16 cellular contexts compared by ENCODE assay signal in genomic region chr7:38339953-38340819, GRCh38.
DNase-seq lines count a peak whose midpoint lies in the region; ATAC-seq and TF ChIP-seq lines count a peak whose summit lies in the region.
"Had no signal": no experiment of that assay in that cellular context is flagged by ENCODE, and none has a peak within 500 bp of the region (broad histone marks: within the 10 kb centered on the region; RNA-seq: fewer than 3 reads in every experiment).

No MANE protein-coding gene starts in this region.

- no peaks in the 10 kb centered on the region for H3K27me3 ChIP-seq in CD4-positive, alpha-beta T cell (ENCODE audit: control insufficient read depth, insufficient read depth, low read length)
- H3K27me3 ChIP-seq in neural progenitor cell = no peaks in the 10 kb centered on the region
- H3K27me3 ChIP-seq: tibial nerve had no signal

- H3K9me3 ChIP-seq in CD4-positive, alpha-beta T cell (ENCODE audit: control insufficient read depth, low read length) = no peaks in the 10 kb centered on the region
- no peaks in the 10 kb centered on the region for H3K9me3 ChIP-seq in neural progenitor cell (ENCODE audit: low read depth)
- H3K9me3 ChIP-seq: tibial nerve had no signal

- DNase-seq in CD4-positive, alpha-beta T cell = no peak
- DNase-seq in Kasumi-1 (lab: John Stamatoyannopoulos, UW) (peak; percentile 47 to 49), neural progenitor cell (ENCODE audit: low spot score) (no peak), H4 (ENCODE audit: low spot score) (no peak), Right ventricle myocardium superior (no peak), NCI-H2107 treated with DMSO at 0.1 percent for 48 hours (lab: John Stamatoyannopoulos, UW; ENCODE audit: unreplicated experiment) (no peak)
- DNase-seq: activated CD4-positive, CD25-positive, alpha-beta regulatory T cell; activated gamma-delta T cell; islet precursor cell; NCI-H1105; NCI-H226; posterior cingulate gyrus had no signal

- H3K27ac Mint-ChIP-seq in CD4-positive, alpha-beta T cell = peak overlapping the region; percentile 82
- peak overlapping the region; percentile 72 for H3K27ac Mint-ChIP-seq in activated naive CD8-positive, alpha-beta T cell
- no peak overlapping the region for H3K27ac Mint-ChIP-seq in neural progenitor cell

- no peak for TF ChIP-seq CTCF in CD4-positive, alpha-beta T cell (IDR thresholded peaks at IDR 0.05)
- no peak for TF ChIP-seq CTCF in neural progenitor cell (IDR thresholded peaks at IDR 0.05)

- H4K20me1 ChIP-seq in neural progenitor cell (ENCODE audit: low read depth) = no peaks in the 10 kb centered on the region

- no peaks in the 10 kb centered on the region for H3F3A ChIP-seq in neural progenitor cell (ENCODE audit: low read depth)

- H3K36me3 ChIP-seq in neural progenitor cell = no peaks in the 10 kb centered on the region
- H3K36me3 ChIP-seq: tibial nerve had no signal

- intact Hi-C loops in CD4-positive, alpha-beta T cell (cut with DNase I, micrococcal nuclease) = loop anchor here in 1 of 2 experiments (5.0 kb wide), 1 partner anchor 123 kb away; no protein-coding TSS in a partner anchor
- intact Hi-C loops in Right ventricle myocardium superior (cut with DNase I) = no loop called here

- no peaks in the 10 kb centered on the region for H3K27me3 Mint-ChIP-seq in CD4-positive, alpha-beta T cell
- no peaks in the 10 kb centered on the region for H3K27me3 Mint-ChIP-seq in activated naive CD8-positive, alpha-beta T cell
- peaks cover 4% of the 10 kb centered on the region for H3K27me3 Mint-ChIP-seq in neural progenitor cell (ENCODE audit: insufficient read depth, low read depth)

- CTCF ChIA-PET in CD4-positive, alpha-beta T cell (lab: Charles Lee) = interaction anchor here (0.8 to 5.8 kb wide), 2 partner anchors 28 to 34 kb away, joined by 3 to 40 read pairs; no protein-coding TSS in a partner anchor

- H3K79me2 ChIP-seq in neural progenitor cell (ENCODE audit: low read depth) = no peaks in the 10 kb centered on the region

- H3K4me1 Mint-ChIP-seq in CD4-positive, alpha-beta T cell (ENCODE audit: low read depth) = peaks cover 66% of the 10 kb centered on the region
- H3K4me1 Mint-ChIP-seq in activated naive CD8-positive, alpha-beta T cell (ENCODE audit: low read depth) = peaks cover 52% of the 10 kb centered on the region
- no peaks in the 10 kb centered on the region for H3K4me1 Mint-ChIP-seq in neural progenitor cell

- no peak overlapping the region for H3K9ac ChIP-seq in neural progenitor cell

- H3K4me3 ChIP-seq in neural progenitor cell = no peak overlapping the region
- H3K4me3 ChIP-seq: SK-N-MC, tibial nerve had no signal

- H3K4me1 ChIP-seq in neural progenitor cell = no peaks in the 10 kb centered on the region

- H3K4me3 Mint-ChIP-seq in CD4-positive, alpha-beta T cell = peak overlapping the region; percentile 72
- H3K4me3 Mint-ChIP-seq in activated naive CD8-positive, alpha-beta T cell = peak overlapping the region; percentile 67
- no peak overlapping the region for H3K4me3 Mint-ChIP-seq in neural progenitor cell

- peak; percentile 45 for ATAC-seq in CD4-positive, alpha-beta T cell (ENCODE audit: poor library complexity)
- no peak for ATAC-seq in Right ventricle myocardium superior (ENCODE audit: poor library complexity)
- no peak for ATAC-seq in GM18907 (IDR thresholded peaks at IDR 0.05; ENCODE audit: unreplicated experiment)

- H3K4me2 ChIP-seq in neural progenitor cell = no peak overlapping the region

- H2AFZ ChIP-seq in neural progenitor cell (replicated peaks) = peak overlapping the region; percentile 26

- no peaks in the 10 kb centered on the region for H3K9me3 Mint-ChIP-seq in CD4-positive, alpha-beta T cell
- no peaks in the 10 kb centered on the region for H3K9me3 Mint-ChIP-seq in activated naive CD8-positive, alpha-beta T cell (ENCODE audit: low read depth)
- H3K9me3 Mint-ChIP-seq in neural progenitor cell = no peaks in the 10 kb centered on the region

- H3K36me3 Mint-ChIP-seq in CD4-positive, alpha-beta T cell (ENCODE audit: low read depth) = no peaks in the 10 kb centered on the region
- H3K36me3 Mint-ChIP-seq in activated naive CD8-positive, alpha-beta T cell = no peaks in the 10 kb centered on the region
- H3K36me3 Mint-ChIP-seq in neural progenitor cell = no peaks in the 10 kb centered on the region

- POLR2A ChIA-PET in CD4-positive, alpha-beta T cell (lab: Charles Lee) = interaction anchor here (0.8 kb wide), 1 partner anchor 28 kb away, joined by 3 read pairs; no protein-coding TSS in a partner anchor

- no peak overlapping the region for H3K27ac ChIP-seq in CD4-positive, alpha-beta T cell (ENCODE audit: low read depth, low read length)
- H3K27ac ChIP-seq in neural progenitor cell = no peak overlapping the region
- H3K27ac ChIP-seq: SK-N-MC, tibial nerve had no signal

Comparison
In these comparisons a context has a peak if more than half of its experiments do, and no peak if none do; other contexts are left out.
1. DNase-seq: peak in Kasumi-1 (2 of 2); none in CD4-positive, alpha-beta T cell (0 of 10), neural progenitor cell (single experiment), H4 (single experiment), Right ventricle myocardium superior (single experiment) and NCI-H2107 treated with DMSO at 0.1 percent for 48 hours (single experiment).